Comparison of ENCODE assay signal across 9 cellular contexts in genomic region chr1:226029093-226029496, GRCh38. TPM values are rescaled to one million over a fixed set of nuclear protein-coding genes. Genes with fewer than 3 reads are reported as not detected.
DNase-seq lines count a peak whose midpoint lies in the region; ATAC-seq and TF ChIP-seq lines count a peak whose summit lies in the region.
"Had no signal": no experiment of that assay in that cellular context is flagged by ENCODE, and none has a peak within 500 bp of the region (broad histone marks: within the 10 kb centered on the region; RNA-seq: fewer than 3 reads in every experiment).

No MANE protein-coding gene starts in this region.

- H3K4me2 ChIP-seq in BLaER1 treated with 17β-estradiol and CSF1 and Interleukin-3, amounts not matched to agents 10 nM and 100 nM = peak overlapping the region; percentile 26 to 73 (median 52)

- H3K9ac ChIP-seq in BLaER1 treated with 17β-estradiol and CSF1 and Interleukin-3, amounts not matched to agents 10 nM and 100 nM = peak overlapping the region in 2 of 11 experiments; percentile 44 to 48; a peak in 3 of 22 replicates

- no peaks in the 10 kb centered on the region for H3K36me3 ChIP-seq in BLaER1 treated with 17β-estradiol and CSF1 and Interleukin-3, amounts not matched to agents 10 nM and 100 nM
- H3K36me3 ChIP-seq in prostate gland = no peaks in the 10 kb centered on the region
- H3K36me3 ChIP-seq: BE2C had no signal

- no peaks in the 10 kb centered on the region for H4K20me1 ChIP-seq in BLaER1 treated with 17β-estradiol and CSF1 and Interleukin-3, amounts not matched to agents 10 nM and 100 nM

- no peaks in the 10 kb centered on the region for H3K9me3 ChIP-seq in BLaER1 treated with 17β-estradiol and CSF1 and Interleukin-3, amounts not matched to agents 10 nM and 100 nM (replicated peaks in 1 of 11)
- no peaks in the 10 kb centered on the region for H3K9me3 ChIP-seq in prostate gland
- H3K9me3 ChIP-seq: BE2C had no signal

- no peak for TF ChIP-seq CTCF in prostate gland (IDR thresholded peaks at IDR 0.05)

- 86% methylated on average over 7 of the region's 7 CpGs for WGBS in prostate gland

- peaks cover 29 to 63% (median 45%) of the 10 kb centered on the region in 10 experiments for H3K4me1 ChIP-seq in BLaER1 treated with 17β-estradiol and CSF1 and Interleukin-3, amounts not matched to agents 10 nM and 100 nM
- H3K4me1 ChIP-seq in prostate gland (replicated peaks) = no peaks in the 10 kb centered on the region
- H3K4me1 ChIP-seq: BE2C had no signal

- no peak overlapping the region for H3K4me3 ChIP-seq in BLaER1 treated with 17β-estradiol and CSF1 and Interleukin-3, amounts not matched to agents 10 nM and 100 nM
- no peak overlapping the region for H3K4me3 ChIP-seq in prostate gland

- intact Hi-C loops in prostate gland (cut with DNase I) = no loop called here

- ATAC-seq in GM19455 (IDR thresholded peaks at IDR 0.05; ENCODE audit: unreplicated experiment) = peak; percentile 94
- peak; percentile 92 for ATAC-seq in HG03159 (IDR thresholded peaks at IDR 0.05; ENCODE audit: unreplicated experiment)

- H3K27me3 ChIP-seq in BLaER1 treated with 17β-estradiol and CSF1 and Interleukin-3, amounts not matched to agents 10 nM and 100 nM = no peaks in the 10 kb centered on the region
- no peaks in the 10 kb centered on the region for H3K27me3 ChIP-seq in prostate gland (replicated peaks; ENCODE audit: insufficient read depth)
- H3K27me3 ChIP-seq: BE2C had no signal

- TF ChIP-seq POLR2A in prostate gland (IDR thresholded peaks at IDR 0.05) = no peak

- H3K27ac ChIP-seq in BLaER1 treated with 17β-estradiol and CSF1 and Interleukin-3, amounts not matched to agents 10 nM and 100 nM = peak overlapping the region in 8 of 11 experiments; percentile 14 to 68 (median 42); a peak in 13 of 22 replicates
- H3K27ac ChIP-seq in prostate gland = no peak overlapping the region

- peak; percentile 25 for DNase-seq in UCSD-AML1 (lab: John Stamatoyannopoulos, UW; ENCODE audit: unreplicated experiment)
- no peak for DNase-seq in activated naive CD4-positive, alpha-beta T cell treated with Interleukin-2 at 50 U/mL for 16 hours
- DNase-seq in cerebellar nuclear complex (lab: John Stamatoyannopoulos, UW) = no peak
- DNase-seq in prostate gland (ENCODE audit: low spot score) = no peak
- no peak for DNase-seq in NCI-H1105 (lab: John Stamatoyannopoulos, UW)

RNA-seq across cellular contexts. Expression of gene SDE2, which starts 30.0 kb away (rescaled TPM):
- 10 to 100 TPM; 19.9 to 24.8 TPM for total RNA-seq in prostate gland

RNA-seq across cellular contexts. Expression of gene H3-3A, which starts 33.4 kb away (rescaled TPM):
- 100 to 1,000 TPM; 400 to 481 TPM for total RNA-seq in prostate gland

Comparison
In these comparisons a context has a peak if more than half of its experiments do, and no peak if none do; other contexts are left out.
1. H3K27ac ChIP-seq: peak in BLaER1 treated with 17β-estradiol and CSF1 and Interleukin-3, amounts not matched to agents 10 nM and 100 nM (8 of 11); none in prostate gland (0 of 2).